14 cellular contexts compared by ENCODE assay signal in the genomic region with DNA sequence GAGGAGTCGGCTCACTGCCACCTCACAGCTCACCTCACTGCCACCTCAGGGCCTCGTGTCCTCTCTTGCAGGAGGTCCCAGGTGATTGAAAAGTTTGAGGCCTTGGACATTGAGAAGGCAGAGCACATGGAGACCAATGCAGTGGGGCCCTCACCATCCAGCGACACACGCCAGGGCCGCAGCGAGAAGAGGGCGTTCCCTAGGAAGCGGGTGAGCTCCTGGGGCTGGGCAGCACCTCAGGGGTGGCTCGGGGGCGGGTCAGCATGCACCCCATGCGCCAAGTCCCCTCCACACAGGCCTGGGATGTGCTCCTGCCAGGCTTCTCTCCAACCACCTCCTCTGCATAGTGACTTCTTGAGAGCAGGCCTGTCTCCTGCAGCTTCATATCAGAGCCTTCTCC.
DNase-seq lines count a peak whose midpoint lies in the region; ATAC-seq and TF ChIP-seq lines count a peak whose summit lies in the region.
"Had no signal": no experiment of that assay in that cellular context is flagged by ENCODE, and none has a peak within 500 bp of the region (broad histone marks: within the 10 kb centered on the region; RNA-seq: fewer than 3 reads in every experiment).

No MANE protein-coding gene starts in this region.

- TF ChIP-seq POLR2A in heart left ventricle (IDR thresholded peaks at IDR 0.05): no peak

- H3K9ac ChIP-seq in endodermal cell (ENCODE audit: extremely low read depth, low read length, poor library complexity, severe bottlenecking): no peak overlapping the region
- H3K9ac ChIP-seq: KMS-11 had no signal

- intact Hi-C loops in right cardiac atrium (cut with DNase I) (no loop called here), heart left ventricle (cut with DNase I) (loop anchor here in 7 of 10 donors (5.0 to 10.0 kb wide), 4 partner anchors 92 to 172 kb away; a partner anchor contains a TSS)

- H3K4me3 ChIP-seq in right cardiac atrium (ENCODE audit: low read length): no peak overlapping the region
- no peak overlapping the region for H3K4me3 ChIP-seq in heart left ventricle
- H3K4me3 ChIP-seq in endodermal cell (ENCODE audit: low read length): no peak overlapping the region

- H3K27me3 ChIP-seq in right cardiac atrium (ENCODE audit: control insufficient read depth, insufficient read depth) (no peaks in the 10 kb centered on the region), heart left ventricle (no peaks in the 10 kb centered on the region), endodermal cell (ENCODE audit: control insufficient read depth, insufficient read depth, low read length, poor library complexity, severe bottlenecking) (no peaks in the 10 kb centered on the region)

- H3K4me1 Mint-ChIP-seq in activated T-helper 17 cell treated with anti-CD3 and anti-CD28 coated beads, Interleukin-2, amount 50 U/mL, for 72 hours: peaks cover 20% of the 10 kb centered on the region
- H3K4me1 Mint-ChIP-seq in endodermal cell: peaks cover 10% of the 10 kb centered on the region
- H3K4me1 Mint-ChIP-seq in type B pancreatic cell (ENCODE audit: unreplicated experiment): peaks cover 7% of the 10 kb centered on the region

- H3K27ac Mint-ChIP-seq in activated T-helper 17 cell treated with anti-CD3 and anti-CD28 coated beads, Interleukin-2, amount 50 U/mL, for 72 hours: peak overlapping the region; percentile 91
- H3K27ac Mint-ChIP-seq in endodermal cell: peak overlapping the region; percentile 86
- H3K27ac Mint-ChIP-seq in type B pancreatic cell: peak overlapping the region; percentile 72

- H3K27ac ChIP-seq in right cardiac atrium (ENCODE audit: low read length): no peak overlapping the region
- H3K27ac ChIP-seq in heart left ventricle: no peak overlapping the region
- no peak overlapping the region for H3K27ac ChIP-seq in endodermal cell (ENCODE audit: low read depth, low read length)
- H3K27ac ChIP-seq: KMS-11 had no signal

- H3K9me3 ChIP-seq in right cardiac atrium (ENCODE audit: control insufficient read depth, low read length): no peaks in the 10 kb centered on the region
- H3K9me3 ChIP-seq in heart left ventricle: no peaks in the 10 kb centered on the region
- no peaks in the 10 kb centered on the region for H3K9me3 ChIP-seq in endodermal cell (ENCODE audit: control insufficient read depth, low read length)

- WGBS in right cardiac atrium: 90% methylated on average over 11 of the region's 11 CpGs
- 95 to 96% (median 96%) methylated on average over 5 to 11 of the region's 11 CpGs for WGBS in heart left ventricle, 4 donors
- WGBS in endodermal cell (ENCODE audit: insufficient coverage in 1 of 2, insufficient read length in 1 of 2), 2 experiments: 93 to 94% methylated on average over 11 of the region's 11 CpGs

- peak in 2 of 3 donors; percentile 42 to 63 for DNase-seq in right cardiac atrium
- no peak for DNase-seq in heart left ventricle
- no peak for DNase-seq in endodermal cell
- DNase-seq in type B pancreatic cell (ENCODE audit: extremely low spot score, unreplicated experiment): no peak
- no peak for DNase-seq in activated CD8-positive, alpha-beta memory T cell treated with anti-CD3 and anti-CD28 coated beads, Interleukin-2, amount 50 U/mL, for 48 hours
- DNase-seq: AML-193, NCI-H1048, NCI-H1436 treated with DMSO at 0.1 percent for 48 hours had no signal

- H3K4me3 Mint-ChIP-seq in activated T-helper 17 cell treated with anti-CD3 and anti-CD28 coated beads, Interleukin-2, amount 50 U/mL, for 72 hours: no peak overlapping the region
- no peak overlapping the region for H3K4me3 Mint-ChIP-seq in endodermal cell
- H3K4me3 Mint-ChIP-seq in type B pancreatic cell: no peak overlapping the region
- H3K4me3 Mint-ChIP-seq: CD4-positive, alpha-beta T cell had no signal

- H3K4me1 ChIP-seq in right cardiac atrium (ENCODE audit: control insufficient read depth, insufficient read depth, low read length): no peaks in the 10 kb centered on the region
- H3K4me1 ChIP-seq in heart left ventricle: peaks cover 0 to 44% (median 20%) of the 10 kb centered on the region in 12 donors
- H3K4me1 ChIP-seq in endodermal cell (ENCODE audit: control insufficient read depth, insufficient read depth, low read length): no peaks in the 10 kb centered on the region

- H3K9me3 Mint-ChIP-seq in activated T-helper 17 cell treated with anti-CD3 and anti-CD28 coated beads, Interleukin-2, amount 50 U/mL, for 72 hours: no peaks in the 10 kb centered on the region
- H3K9me3 Mint-ChIP-seq in endodermal cell: no peaks in the 10 kb centered on the region
- H3K9me3 Mint-ChIP-seq in type B pancreatic cell: no peaks in the 10 kb centered on the region
- H3K9me3 Mint-ChIP-seq: CD4-positive, alpha-beta T cell; HFFc6 had no signal

- no peaks in the 10 kb centered on the region for H3K27me3 Mint-ChIP-seq in activated T-helper 17 cell treated with anti-CD3 and anti-CD28 coated beads, Interleukin-2, amount 50 U/mL, for 72 hours
- H3K27me3 Mint-ChIP-seq in endodermal cell (ENCODE audit: insufficient read depth) (no peaks in the 10 kb centered on the region), type B pancreatic cell (no peaks in the 10 kb centered on the region)
- H3K27me3 Mint-ChIP-seq: CD4-positive, alpha-beta T cell had no signal

- H3K36me3 Mint-ChIP-seq in activated T-helper 17 cell treated with anti-CD3 and anti-CD28 coated beads, Interleukin-2, amount 50 U/mL, for 72 hours (ENCODE audit: low read depth): peaks cover 68% of the 10 kb centered on the region
- H3K36me3 Mint-ChIP-seq in endodermal cell (ENCODE audit: low read depth) (peaks cover 38% of the 10 kb centered on the region), type B pancreatic cell (peaks cover 13% of the 10 kb centered on the region)

- ATAC-seq in right cardiac atrium (no peak), heart left ventricle (no peak), GM21367 (IDR thresholded peaks at IDR 0.05; ENCODE audit: unreplicated experiment) (no peak)
- no peak for ATAC-seq in activated T-helper 17 cell treated with anti-CD3 and anti-CD28 coated beads, Interleukin-2, amount 50 U/mL, for 72 hours (replicated peaks)
- ATAC-seq: Panc1 had no signal

- H3K36me3 ChIP-seq in heart left ventricle (peaks cover 0 to 100% (median 84%) of the 10 kb centered on the region in 9 donors), endodermal cell (ENCODE audit: control insufficient read depth, insufficient read depth, low read length) (peaks cover 42% of the 10 kb centered on the region)

- no peak for TF ChIP-seq CTCF in heart left ventricle (IDR thresholded peaks at IDR 0.05)
- TF ChIP-seq CTCF in endodermal cell (conservative IDR thresholded peaks at IDR 0.05): no peak
- TF ChIP-seq CTCF in type B pancreatic cell (conservative IDR thresholded peaks at IDR 0.05): no peak

Comparison
In these comparisons a context has a peak if more than half of its experiments do, and no peak if none do; other contexts are left out.
1. DNase-seq: peak in right cardiac atrium (2 of 3); none in heart left ventricle (0 of 5), endodermal cell (single experiment), type B pancreatic cell (single experiment) and activated CD8-positive, alpha-beta memory T cell treated with anti-CD3 and anti-CD28 coated beads, Interleukin-2, amount 50 U/mL, for 48 hours (single experiment).
2. intact Hi-C loops: an anchor here in heart left ventricle (5.0 to 10.0 kb wide); none called in right cardiac atrium.
3. Peak in every context shown above with its lines, with median percentiles within 50 percentile points of each other: H3K27ac Mint-ChIP-seq.